Comparison of ENCODE assay signal across 8 cellular contexts in the genomic region with DNA sequence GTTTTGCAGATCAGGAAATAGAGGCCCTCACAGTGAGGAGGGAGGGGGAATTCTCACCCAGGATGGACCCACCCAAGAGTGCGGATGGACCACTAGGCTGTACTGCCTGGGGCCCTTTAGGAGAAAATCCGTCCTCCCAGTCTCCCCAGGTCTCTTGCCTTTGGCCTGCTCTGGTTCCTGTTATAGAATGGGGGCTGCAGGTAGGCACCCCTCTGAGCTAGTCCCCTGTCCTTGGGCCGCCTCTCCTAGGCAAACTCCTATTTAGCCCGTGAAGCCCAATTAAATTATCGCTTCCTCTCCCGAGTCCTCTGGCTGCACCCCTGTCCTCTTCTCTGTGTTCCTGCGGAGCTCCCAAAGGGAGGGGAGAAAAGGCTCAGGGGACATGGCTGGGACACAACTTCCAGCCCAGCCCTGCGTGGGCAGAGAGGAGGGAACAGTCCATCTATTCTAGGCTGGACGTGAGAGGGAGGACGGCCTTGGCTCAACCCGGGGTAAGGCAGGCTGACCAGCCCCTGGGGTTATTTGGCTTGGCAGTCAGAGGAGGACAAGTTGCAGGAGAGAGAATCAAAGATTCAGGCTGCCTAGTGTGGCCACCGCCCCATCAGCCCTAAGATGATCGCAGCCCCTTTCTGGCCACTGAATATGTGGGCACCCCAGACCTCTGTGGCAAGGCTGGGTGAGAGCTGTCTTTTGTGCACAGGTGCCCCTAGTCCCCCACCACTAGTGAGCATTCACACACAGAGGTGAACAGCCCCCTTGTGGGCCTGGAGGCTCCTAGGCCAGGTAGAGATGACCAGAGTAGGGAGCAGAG.
DNase-seq lines count a peak whose midpoint lies in the region; ATAC-seq and FAIRE-seq lines count a peak whose summit lies in the region.

No MANE protein-coding gene starts in this region.

- H3K27me3 ChIP-seq in muscle layer of duodenum (ENCODE audit: low read depth, low read length), result no peaks in the 10 kb centered on the region
- no peaks in the 10 kb centered on the region for H3K27me3 ChIP-seq in aorta (ENCODE audit: control insufficient read depth in 1 of 2, insufficient read depth in 2 of 2, low read length in 1 of 2)

- H3K36me3 Mint-ChIP-seq in activated naive CD4-positive, alpha-beta T cell treated with anti-CD3 and anti-CD28 coated beads, Interleukin-2, amount 10 ng/mL, durations not matched to agents 7 days and 5 days, result peaks cover 5% of the 10 kb centered on the region

- DNase-seq in activated naive CD4-positive, alpha-beta T cell treated with anti-CD3 and anti-CD28 coated beads, Interleukin-2, amount 10 ng/mL, durations not matched to agents 7 days and 5 days, result no peak
- no peak for DNase-seq in activated naive CD4-positive, alpha-beta T cell treated with anti-CD3 and anti-CD28 coated beads, Interleukin-2, amount 50 U/mL, for 16 hours
- DNase-seq in ecto neural progenitor cell (ENCODE audit: low spot score) (peak; percentile 59), aorta (peak; percentile 95 to 96), RCC 7860 (ENCODE audit: low spot score) (no peak), HCEC 1CT (no peak)
- no peak for DNase-seq in activated CD4-positive, CD25-positive, alpha-beta regulatory T cell treated with anti-CD3 and anti-CD28 coated beads, Interleukin-2, amount 50 U/mL, for 72 hours

- H3K9me3 ChIP-seq in muscle layer of duodenum (ENCODE audit: control insufficient read depth in 1 of 2, low read length in 2 of 2) (no peaks in the 10 kb centered on the region), aorta (ENCODE audit: control insufficient read depth, low read length) (no peaks in the 10 kb centered on the region)

- H3K27ac ChIP-seq in muscle layer of duodenum (ENCODE audit: low read length) (peak overlapping the region; percentile 98), aorta (ENCODE audit: low read depth in 1 of 2, low read length in 2 of 2) (peak overlapping the region; percentile 95 to 99)

- peaks cover 65% of the 10 kb centered on the region for H3K4me1 Mint-ChIP-seq in activated naive CD4-positive, alpha-beta T cell treated with anti-CD3 and anti-CD28 coated beads, Interleukin-2, amount 10 ng/mL, durations not matched to agents 7 days and 5 days

- peak overlapping the region; percentile 58 for H3K4me3 Mint-ChIP-seq in activated naive CD4-positive, alpha-beta T cell treated with anti-CD3 and anti-CD28 coated beads, Interleukin-2, amount 10 ng/mL, durations not matched to agents 7 days and 5 days

- CTCF ChIA-PET in activated naive CD4-positive, alpha-beta T cell treated with anti-CD3 and anti-CD28 coated beads, Interleukin-2, amount 10 ng/mL, durations not matched to agents 7 days and 5 days (lab: Charles Lee), result no interaction called here

- H3K4me1 ChIP-seq in muscle layer of duodenum (ENCODE audit: control insufficient read depth in 1 of 2, insufficient read depth in 2 of 2, low read length in 2 of 2), result peaks cover 46 to 51% of the 10 kb centered on the region in 2 donors
- no peaks in the 10 kb centered on the region for H3K4me1 ChIP-seq in aorta (ENCODE audit: control insufficient read depth in 1 of 2, insufficient read depth in 2 of 2, low read length in 2 of 2)

- H3K4me3 ChIP-seq in muscle layer of duodenum (ENCODE audit: low read depth in 1 of 2, low read length in 2 of 2) (peak overlapping the region in 1 of 2 donors; percentile 57), aorta (ENCODE audit: low read length in 2 of 2) (no peak overlapping the region)

- WGBS in aorta, 2 donors, result 20% methylated on average over 12 to 13 of the region's 13 CpGs

- ATAC-seq in aorta (ENCODE audit: low FRiP score), result peak; percentile 55

- intact Hi-C loops in aorta (cut with DNase I), result loop anchor here (1.0 to 2.0 kb wide), 3 partner anchors 26 to 312 kb away; no protein-coding TSS in a partner anchor

- FAIRE-seq in RCC 7860 (lab: Jason Lieb, UNC), result no peak

- H3K27ac Mint-ChIP-seq in activated naive CD4-positive, alpha-beta T cell treated with anti-CD3 and anti-CD28 coated beads, Interleukin-2, amount 10 ng/mL, durations not matched to agents 7 days and 5 days, result peak overlapping the region; percentile 84

- H3K36me3 ChIP-seq in muscle layer of duodenum (ENCODE audit: control insufficient read depth in 1 of 2, insufficient read depth in 2 of 2, low read length in 2 of 2) (peaks cover 0 to 19% of the 10 kb centered on the region in 2 donors), aorta (ENCODE audit: control insufficient read depth in 1 of 2, insufficient read depth in 2 of 2, low read length in 1 of 2) (no peaks in the 10 kb centered on the region)

- peaks cover 61% of the 10 kb centered on the region for H3K27me3 Mint-ChIP-seq in activated naive CD4-positive, alpha-beta T cell treated with anti-CD3 and anti-CD28 coated beads, Interleukin-2, amount 10 ng/mL, durations not matched to agents 7 days and 5 days

- H3K9me3 Mint-ChIP-seq in activated naive CD4-positive, alpha-beta T cell treated with anti-CD3 and anti-CD28 coated beads, Interleukin-2, amount 10 ng/mL, durations not matched to agents 7 days and 5 days, result no peaks in the 10 kb centered on the region

Comparison
In these comparisons a context has a peak if more than half of its experiments do, and no peak if none do; other contexts are left out.
1. DNase-seq: peak in ecto neural progenitor cell (single experiment) and aorta (2 of 2); none in activated naive CD4-positive, alpha-beta T cell treated with anti-CD3 and anti-CD28 coated beads, Interleukin-2, amount 10 ng/mL, durations not matched to agents 7 days and 5 days (single experiment), activated naive CD4-positive, alpha-beta T cell treated with anti-CD3 and anti-CD28 coated beads, Interleukin-2, amount 50 U/mL, for 16 hours (single experiment), RCC 7860 (single experiment), activated CD4-positive, CD25-positive, alpha-beta regulatory T cell treated with anti-CD3 and anti-CD28 coated beads, Interleukin-2, amount 50 U/mL, for 72 hours (single experiment) and HCEC 1CT (single experiment).